In the genomic region with DNA sequence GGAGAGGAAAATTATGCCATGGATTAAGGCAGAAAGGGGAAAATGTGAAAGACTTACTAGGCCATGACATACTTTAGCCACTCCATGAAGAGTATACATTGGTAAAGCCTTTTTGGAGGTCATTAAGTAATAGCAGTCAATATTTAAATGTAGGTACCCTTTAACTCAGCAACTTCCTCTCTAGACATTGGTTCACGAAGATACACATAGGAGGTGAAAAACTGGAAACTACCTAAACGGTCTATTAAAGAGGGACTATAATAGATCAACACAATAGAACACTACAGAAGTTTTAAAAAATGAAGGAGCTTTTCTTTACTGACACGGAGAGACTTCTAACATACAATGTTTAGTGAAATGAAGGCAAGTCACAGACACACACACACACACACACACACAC, we compare ENCODE assay signal across 1 cellular context.
TF ChIP-seq lines count a peak whose summit lies in the region.

No MANE protein-coding gene starts in this region.

TF ChIP-seq in GM12878, 131 proteins besides CTCF, POLR2A, EP300 and RAD21 (continued from another document):
- TF ChIP-seq IKZF1 (conservative IDR thresholded peaks at IDR 0.05): 0 out of 2 replicates have a peak, but pooled peaks have one; percentile 10
TF ChIP-seq in GM12878: peak in this region for 2.
